ENCODE assay signal across 13 cellular contexts in genomic region chr11:61212202-61212601, GRCh38. TPM values are rescaled to one million over a fixed set of nuclear protein-coding genes. Genes with fewer than 3 reads are reported as not detected.
"Had no signal": no experiment of that assay in that cellular context is flagged by ENCODE, and none has a peak within 500 bp of the region (broad histone marks: within the 10 kb centered on the region; RNA-seq: fewer than 3 reads in every experiment).

No MANE protein-coding gene starts in this region.

RNA-seq across cellular contexts. Expression of gene PGA3, which starts 8.9 kb away (rescaled TPM):
- total RNA-seq: activated B cell treated with CpG ODN at 0.5 μM for 24 hours; activated CD4-positive, alpha-beta memory T cell treated with anti-CD3 and anti-CD28 coated beads for 36 hours; activated CD4-positive, alpha-beta T cell treated with anti-CD3 and anti-CD28 coated beads, Interleukin-2, amount 10 ng/mL, durations not matched to agents 24 days and 14 days; activated CD8-positive, alpha-beta memory T cell treated with anti-CD3 and anti-CD28 coated beads for 36 hours; activated CD8-positive, alpha-beta T cell treated with anti-CD3 and anti-CD28 coated beads for 36 hours; activated naive CD4-positive, alpha-beta T cell treated with anti-CD3 and anti-CD28 coated beads for 36 hours; activated naive CD4-positive, alpha-beta T cell treated with anti-CD3 and anti-CD28 coated beads, Interleukin-2, amount 50 U/mL, for 72 hours; activated naive CD8-positive, alpha-beta T cell treated with anti-CD3 and anti-CD28 coated beads for 36 hours; activated T-cell treated with anti-CD3 and anti-CD28 coated beads, Interleukin-2, amount 50 U/mL, for 4 hours; activated T-cell treated with anti-CD3 and anti-CD28 coated beads, Interleukin-2, amount 50 U/mL, for 72 hours; activated T-helper 1 cell treated with anti-CD3 and anti-CD28 coated beads, Interleukin-12 subunit alpha, Interleukin-12 subunit beta, Interleukin-2, Interleukin-4 antibody, amounts not matched to agents 30 ng/mL and 10 ng/mL and 1 ng/mL, durations not matched to agents 14 hours and 24 hours and 36 hours; activated T-helper 17 cell treated with anti-CD3 and anti-CD28 coated beads, Interleukin-2, amount 50 U/mL, for 72 hours had no signal

RNA-seq across cellular contexts. Expression of gene PGA4, which starts 9.9 kb away (rescaled TPM):
- total RNA-seq: activated B cell treated with CpG ODN at 0.5 μM for 24 hours; activated CD4-positive, alpha-beta memory T cell treated with anti-CD3 and anti-CD28 coated beads for 36 hours; activated CD4-positive, alpha-beta T cell treated with anti-CD3 and anti-CD28 coated beads, Interleukin-2, amount 10 ng/mL, durations not matched to agents 24 days and 14 days; activated CD8-positive, alpha-beta memory T cell treated with anti-CD3 and anti-CD28 coated beads for 36 hours; activated CD8-positive, alpha-beta T cell treated with anti-CD3 and anti-CD28 coated beads for 36 hours; activated naive CD4-positive, alpha-beta T cell treated with anti-CD3 and anti-CD28 coated beads for 36 hours; activated naive CD4-positive, alpha-beta T cell treated with anti-CD3 and anti-CD28 coated beads, Interleukin-2, amount 50 U/mL, for 72 hours; activated naive CD8-positive, alpha-beta T cell treated with anti-CD3 and anti-CD28 coated beads for 36 hours; activated T-cell treated with anti-CD3 and anti-CD28 coated beads, Interleukin-2, amount 50 U/mL, for 4 hours; activated T-cell treated with anti-CD3 and anti-CD28 coated beads, Interleukin-2, amount 50 U/mL, for 72 hours; activated T-helper 1 cell treated with anti-CD3 and anti-CD28 coated beads, Interleukin-12 subunit alpha, Interleukin-12 subunit beta, Interleukin-2, Interleukin-4 antibody, amounts not matched to agents 30 ng/mL and 10 ng/mL and 1 ng/mL, durations not matched to agents 14 hours and 24 hours and 36 hours; activated T-helper 17 cell treated with anti-CD3 and anti-CD28 coated beads, Interleukin-2, amount 50 U/mL, for 72 hours; cardiac septum had no signal

RNA-seq across cellular contexts. Expression of gene PGA5, which starts 28.8 kb away (rescaled TPM):
- total RNA-seq: activated B cell treated with CpG ODN at 0.5 μM for 24 hours; activated CD4-positive, alpha-beta memory T cell treated with anti-CD3 and anti-CD28 coated beads for 36 hours; activated CD4-positive, alpha-beta T cell treated with anti-CD3 and anti-CD28 coated beads, Interleukin-2, amount 10 ng/mL, durations not matched to agents 24 days and 14 days; activated CD8-positive, alpha-beta memory T cell treated with anti-CD3 and anti-CD28 coated beads for 36 hours; activated CD8-positive, alpha-beta T cell treated with anti-CD3 and anti-CD28 coated beads for 36 hours; activated naive CD4-positive, alpha-beta T cell treated with anti-CD3 and anti-CD28 coated beads for 36 hours; activated naive CD4-positive, alpha-beta T cell treated with anti-CD3 and anti-CD28 coated beads, Interleukin-2, amount 50 U/mL, for 72 hours; activated naive CD8-positive, alpha-beta T cell treated with anti-CD3 and anti-CD28 coated beads for 36 hours; activated T-cell treated with anti-CD3 and anti-CD28 coated beads, Interleukin-2, amount 50 U/mL, for 4 hours; activated T-cell treated with anti-CD3 and anti-CD28 coated beads, Interleukin-2, amount 50 U/mL, for 72 hours; activated T-helper 1 cell treated with anti-CD3 and anti-CD28 coated beads, Interleukin-12 subunit alpha, Interleukin-12 subunit beta, Interleukin-2, Interleukin-4 antibody, amounts not matched to agents 30 ng/mL and 10 ng/mL and 1 ng/mL, durations not matched to agents 14 hours and 24 hours and 36 hours; activated T-helper 17 cell treated with anti-CD3 and anti-CD28 coated beads, Interleukin-2, amount 50 U/mL, for 72 hours; cardiac septum had no signal
